ENCODE assay signal across 30 cellular contexts in genomic region chr19:30245401-30246039, GRCh38.
"Had no signal": no experiment of that assay in that cellular context is flagged by ENCODE, and none has a peak within 500 bp of the region (broad histone marks: within the 10 kb centered on the region; RNA-seq: fewer than 3 reads in every experiment).

No MANE protein-coding gene starts in this region.

- H3K27ac Mint-ChIP-seq: endodermal cell; memory B cell; naive thymus-derived CD4-positive, alpha-beta T cell; nephron; stimulated activated naive CD8-positive, alpha-beta T cell treated with anti-CD3 and anti-CD28 coated beads, Interleukin-15, amount 100 ng/mL, for 72 hours had no signal

- H3K36me3 ChIP-seq: gastrocnemius medialis, heart left ventricle, left ventricle myocardium inferior, lower lobe of right lung, prostate gland, right atrium auricular region, thoracic aorta, tibial nerve, upper lobe of left lung, uterus had no signal

- H3K36me3 Mint-ChIP-seq: memory B cell; naive thymus-derived CD4-positive, alpha-beta T cell had no signal

- H3K27me3 ChIP-seq: gastrocnemius medialis, right atrium auricular region, tibial nerve, upper lobe of left lung, uterus had no signal

- H3K9me3 Mint-ChIP-seq: endodermal cell, nephron had no signal

- H3K9me3 ChIP-seq: gastrocnemius medialis, heart left ventricle, left ventricle myocardium inferior, lower lobe of right lung, prostate gland, right atrium auricular region, thoracic aorta, tibial nerve, upper lobe of left lung, uterus had no signal

- H3K4me1 ChIP-seq: gastrocnemius medialis, left ventricle myocardium inferior, lower lobe of right lung, prostate gland, right atrium auricular region, upper lobe of left lung, uterus had no signal

- FAIRE-seq: islet of Langerhans had no signal

- DNase-seq: cortex of kidney; effector CD8-positive, alpha-beta T cell; endodermal cell; foreskin fibroblast; gastrocnemius medialis; heart left ventricle; left colon; left ventricle myocardium inferior; lower lobe of right lung; naive thymus-derived CD4-positive, alpha-beta T cell; stimulated activated CD4-positive, alpha-beta T cell treated with anti-CD3 and anti-CD28 coated beads, Interleukin-12 subunit alpha, Interleukin-12 subunit beta, amount 100 ng/mL, for 4 hours; stimulated activated CD4-positive, alpha-beta T cell treated with anti-CD3 and anti-CD28 coated beads, Interleukin-1b, Interleukin-23, amount 100 ng/mL, for 48 hours; stimulated activated CD4-positive, alpha-beta T cell treated with anti-CD3 and anti-CD28 coated beads, Interleukin-4, amount 100 ng/mL, for 1 hour; stimulated activated CD8-positive, alpha-beta memory T cell treated with anti-CD3 and anti-CD28 coated beads, Interleukin-4, amount 100 ng/mL, for 48 hours; stimulated activated naive CD4-positive, alpha-beta T cell; stimulated activated naive CD8-positive, alpha-beta T cell treated with anti-CD3 and anti-CD28 coated beads, Interleukin-15, amount 100 ng/mL, for 72 hours; upper lobe of left lung; uterus had no signal

- H3K4me3 ChIP-seq: gastrocnemius medialis, heart left ventricle, hepatocyte, left ventricle myocardium inferior, lower lobe of right lung, prostate gland, right atrium auricular region, smooth muscle cell, thoracic aorta, tibial nerve, upper lobe of left lung, uterus had no signal

- ATAC-seq: esophagus mucosa; gastrocnemius medialis; heart left ventricle; left colon; lower lobe of right lung; naive thymus-derived CD4-positive, alpha-beta T cell; sciatic nerve; stimulated activated naive CD8-positive, alpha-beta T cell treated with anti-CD3 and anti-CD28 coated beads, Interleukin-15, amount 100 ng/mL, for 72 hours had no signal

- H3K4me1 Mint-ChIP-seq: endodermal cell; memory B cell; naive thymus-derived CD4-positive, alpha-beta T cell; nephron; stimulated activated naive CD8-positive, alpha-beta T cell treated with anti-CD3 and anti-CD28 coated beads, Interleukin-15, amount 100 ng/mL, for 72 hours had no signal

- H3K27me3 Mint-ChIP-seq: memory B cell had no signal

- H3K27ac ChIP-seq: epithelial cell of prostate, gastrocnemius medialis, heart left ventricle, hepatocyte, left ventricle myocardium inferior, lower lobe of right lung, prostate gland, right atrium auricular region, thoracic aorta, tibial nerve, upper lobe of left lung, uterus had no signal

- H3K4me3 Mint-ChIP-seq: endodermal cell; memory B cell; nephron; stimulated activated naive CD8-positive, alpha-beta T cell treated with anti-CD3 and anti-CD28 coated beads, Interleukin-15, amount 100 ng/mL, for 72 hours had no signal
